In genomic region chr7:33807779-33808482, GRCh38 we compare ENCODE assay signal across 9 cellular contexts.
DNase-seq lines count a peak whose midpoint lies in the region; ATAC-seq and TF ChIP-seq lines count a peak whose summit lies in the region.
"Had no signal": no experiment of that assay in that cellular context is flagged by ENCODE, and none has a peak within 500 bp of the region (broad histone marks: within the 10 kb centered on the region; RNA-seq: fewer than 3 reads in every experiment).

No MANE protein-coding gene starts in this region.

- TF ChIP-seq RAD21 in Ishikawa (IDR thresholded peaks at IDR 0.05; ENCODE audit: low read depth): peak; percentile 59

- H3K9me3 Mint-ChIP-seq in progenitor cell of endocrine pancreas (ENCODE audit: low read depth): no peaks in the 10 kb centered on the region
- H3K9me3 Mint-ChIP-seq: activated naive CD4-positive, alpha-beta T cell treated with anti-CD3 and anti-CD28 coated beads, Interleukin-2, amount 50 U/mL, for 24 hours had no signal

- no peak for ATAC-seq in GM21423 (IDR thresholded peaks at IDR 0.05; ENCODE audit: unreplicated experiment)
- no peak for ATAC-seq in GM19395 (IDR thresholded peaks at IDR 0.05; ENCODE audit: unreplicated experiment)
- no peak for ATAC-seq in HG03097 (IDR thresholded peaks at IDR 0.05; ENCODE audit: low FRiP score, unreplicated experiment)

- DNase-seq in NCI-H2196 (lab: John Stamatoyannopoulos, UW; ENCODE audit: unreplicated experiment): peak; percentile 40
- DNase-seq in NCI-H2196 treated with DMSO at 0.1 percent for 48 hours (lab: John Stamatoyannopoulos, UW; ENCODE audit: unreplicated experiment): no peak
- peak; percentile 60 for DNase-seq in dedifferentiated amniotic fluid mesenchymal stem cell (ENCODE audit: extremely low spot score)
- DNase-seq in progenitor cell of endocrine pancreas (ENCODE audit: low spot score, unreplicated experiment): no peak

- no peak overlapping the region for H3K27ac Mint-ChIP-seq in progenitor cell of endocrine pancreas
- H3K27ac Mint-ChIP-seq: activated naive CD4-positive, alpha-beta T cell treated with anti-CD3 and anti-CD28 coated beads, Interleukin-2, amount 50 U/mL, for 24 hours had no signal

- H3K27me3 Mint-ChIP-seq in progenitor cell of endocrine pancreas: peaks cover 49% of the 10 kb centered on the region
- H3K27me3 Mint-ChIP-seq: activated naive CD4-positive, alpha-beta T cell treated with anti-CD3 and anti-CD28 coated beads, Interleukin-2, amount 50 U/mL, for 24 hours had no signal

- no peak for TF ChIP-seq EP300 in Ishikawa (IDR thresholded peaks at IDR 0.05; ENCODE audit: borderline replicate concordance)

- H3K36me3 Mint-ChIP-seq in progenitor cell of endocrine pancreas (ENCODE audit: insufficient read depth): no peaks in the 10 kb centered on the region
- H3K36me3 Mint-ChIP-seq: activated naive CD4-positive, alpha-beta T cell treated with anti-CD3 and anti-CD28 coated beads, Interleukin-2, amount 50 U/mL, for 24 hours had no signal

- TF ChIP-seq CTCF in progenitor cell of endocrine pancreas (IDR thresholded peaks at IDR 0.05; ENCODE audit: unreplicated experiment): peak; percentile 51

- H3K4me1 Mint-ChIP-seq in progenitor cell of endocrine pancreas (ENCODE audit: low read depth): peaks cover 12% of the 10 kb centered on the region
- H3K4me1 Mint-ChIP-seq: activated naive CD4-positive, alpha-beta T cell treated with anti-CD3 and anti-CD28 coated beads, Interleukin-2, amount 50 U/mL, for 24 hours had no signal

- H3K4me3 Mint-ChIP-seq in progenitor cell of endocrine pancreas (ENCODE audit: low read depth): no peak overlapping the region
- H3K4me3 Mint-ChIP-seq: activated naive CD4-positive, alpha-beta T cell treated with anti-CD3 and anti-CD28 coated beads, Interleukin-2, amount 50 U/mL, for 24 hours had no signal

TF ChIP-seq in Ishikawa, 13 proteins besides CTCF, POLR2A, EP300 and RAD21:
- TF ChIP-seq, protein P1, sequence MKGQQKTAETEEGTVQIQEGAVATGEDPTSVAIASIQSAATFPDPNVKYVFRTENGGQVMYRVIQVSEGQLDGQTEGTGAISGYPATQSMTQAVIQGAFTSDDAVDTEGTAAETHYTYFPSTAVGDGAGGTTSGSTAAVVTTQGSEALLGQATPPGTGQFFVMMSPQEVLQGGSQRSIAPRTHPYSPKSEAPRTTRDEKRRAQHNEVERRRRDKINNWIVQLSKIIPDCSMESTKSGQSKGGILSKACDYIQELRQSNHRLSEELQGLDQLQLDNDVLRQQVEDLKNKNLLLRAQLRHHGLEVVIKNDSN (IDR thresholded peaks at IDR 0.05): no peak
- peak; percentile 46 for TF ChIP-seq CEBPB (IDR thresholded peaks at IDR 0.05)
- TF ChIP-seq TAF1 (IDR thresholded peaks at IDR 0.05; ENCODE audit: low read depth): no peak
- peak; percentile 6; the same call in 1 of the 2 replicates for TF ChIP-seq TEAD4 (IDR thresholded peaks at IDR 0.05)
- no peak for TF ChIP-seq FOXM1 (IDR thresholded peaks at IDR 0.05; ENCODE audit: borderline replicate concordance, low read depth)
- TF ChIP-seq YY1 (IDR thresholded peaks at IDR 0.05; ENCODE audit: low read depth): no peak
- TF ChIP-seq NFIC (IDR thresholded peaks at IDR 0.05): no peak

Comparison
In these comparisons a context has a peak if more than half of its experiments do, and no peak if none do; other contexts are left out.
1. DNase-seq: peak in NCI-H2196 (single experiment) and dedifferentiated amniotic fluid mesenchymal stem cell (single experiment); none in NCI-H2196 treated with DMSO at 0.1 percent for 48 hours (single experiment) and progenitor cell of endocrine pancreas (single experiment).